ENCODE assay signal across 11 cellular contexts in the genomic region with DNA sequence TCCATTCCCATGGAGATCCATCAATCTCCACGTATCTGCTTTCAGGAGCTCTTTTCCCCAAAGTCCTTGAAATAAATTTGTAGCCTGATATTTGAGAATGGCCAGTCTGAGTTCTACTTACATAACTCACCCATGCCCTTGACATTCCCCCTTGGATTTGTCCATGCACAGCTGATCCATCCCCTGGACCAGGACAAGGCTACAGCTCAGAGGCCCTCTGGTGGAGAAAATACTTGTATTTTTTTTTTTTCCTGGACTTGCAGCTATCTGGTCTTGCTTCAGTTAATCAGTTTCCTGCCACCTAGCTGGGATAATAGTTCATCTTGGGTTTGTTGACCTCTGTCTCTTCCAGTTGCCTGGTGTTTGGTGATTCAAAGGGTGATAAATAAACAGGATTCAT.
A peak's percentile ranks its signal among the peaks of the same experiment; 100 is the strongest.
DNase-seq lines count a peak whose midpoint lies in the region; ATAC-seq, FAIRE-seq and TF ChIP-seq lines count a peak whose summit lies in the region.
"Had no signal": no experiment of that assay in that cellular context is flagged by ENCODE, and none has a peak within 500 bp of the region (broad histone marks: within the 10 kb centered on the region; RNA-seq: fewer than 3 reads in every experiment).

No MANE protein-coding gene starts in this region.

- H3K27ac Mint-ChIP-seq in activated T-helper 17 cell treated with anti-CD3 and anti-CD28 coated beads, Interleukin-2, amount 50 U/mL, for 72 hours, result no peak overlapping the region

- H3K27ac ChIP-seq in SU-DHL-6 (ENCODE audit: low read depth, low read length) (no peak overlapping the region), kidney (ENCODE audit: low read depth in 2 of 2, low read length in 2 of 2) (no peak overlapping the region)

- H3F3A ChIP-seq in SU-DHL-6 (ENCODE audit: insufficient read depth), result no peaks in the 10 kb centered on the region

- H3K4me3 ChIP-seq in BE2C (ENCODE audit: low read depth, low read length) (no peak overlapping the region), SU-DHL-6 (ENCODE audit: insufficient read depth, low read length, poor library complexity, severe bottlenecking) (no peak overlapping the region), kidney (ENCODE audit: low read length in 2 of 2) (no peak overlapping the region)

- H3K27me3 ChIP-seq in BE2C, result no peaks in the 10 kb centered on the region
- no peaks in the 10 kb centered on the region for H3K27me3 ChIP-seq in SU-DHL-6 (ENCODE audit: low read length)

- no peak for FAIRE-seq in kidney (lab: Jason Lieb, UNC)

- peaks cover 4% of the 10 kb centered on the region for H3K9me3 Mint-ChIP-seq in activated T-helper 17 cell treated with anti-CD3 and anti-CD28 coated beads, Interleukin-2, amount 50 U/mL, for 72 hours

- POLR2A ChIA-PET in HEK293T (lab: Yijun Ruan, JAX), result no interaction called here

- H3K9me3 ChIP-seq in BE2C, result no peaks in the 10 kb centered on the region
- no peaks in the 10 kb centered on the region for H3K9me3 ChIP-seq in SU-DHL-6 (ENCODE audit: insufficient read depth, low read length)
- peaks cover 0 to 3% of the 10 kb centered on the region in 2 donors for H3K9me3 ChIP-seq in kidney (ENCODE audit: control insufficient read depth in 1 of 2, low read length in 2 of 2)

- H3K4me3 Mint-ChIP-seq in activated T-helper 17 cell treated with anti-CD3 and anti-CD28 coated beads, Interleukin-2, amount 50 U/mL, for 72 hours, result no peak overlapping the region

- intact Hi-C loops in kidney (cut with DNase I), result no loop called here
- intact Hi-C loops in posterior vena cava (cut with DNase I), result no loop called here

- no peaks in the 10 kb centered on the region for H3K36me3 ChIP-seq in BE2C
- no peaks in the 10 kb centered on the region for H3K36me3 ChIP-seq in SU-DHL-6 (ENCODE audit: low read length)
- no peaks in the 10 kb centered on the region for H3K36me3 ChIP-seq in kidney (ENCODE audit: control insufficient read depth in 1 of 2, insufficient read depth in 2 of 2, low read length in 2 of 2)

- TF ChIP-seq CTCF in BE2C (IDR thresholded peaks at IDR 0.05; ENCODE audit: low read depth, low read length) (peak; percentile 43), SU-DHL-6 (IDR thresholded peaks at IDR 0.05; ENCODE audit: insufficient read depth, low read length, poor library complexity, severe bottlenecking) (peak; percentile 16), kidney (IDR thresholded peaks at IDR 0.05; ENCODE audit: borderline replicate concordance, extremely low read depth, insufficient read depth) (peak; percentile 27)

- no peaks in the 10 kb centered on the region for H3K4me1 ChIP-seq in BE2C
- H3K4me1 ChIP-seq in kidney (ENCODE audit: control insufficient read depth in 1 of 2, insufficient read depth in 1 of 2, low read depth in 1 of 2, low read length in 2 of 2), result no peaks in the 10 kb centered on the region

- H3K9me2 ChIP-seq in SU-DHL-6 (replicated peaks; ENCODE audit: insufficient read depth, low read length), result no peaks in the 10 kb centered on the region

- H3K4me2 ChIP-seq in SU-DHL-6 (ENCODE audit: low read depth, low read length, poor library complexity, severe bottlenecking), result no peak overlapping the region

- H4K20me1 ChIP-seq in SU-DHL-6 (ENCODE audit: low read depth, low read length), result no peaks in the 10 kb centered on the region

- ATAC-seq in activated T-helper 17 cell treated with anti-CD3 and anti-CD28 coated beads, Interleukin-2, amount 50 U/mL, for 72 hours (replicated peaks), result no peak

- CTCF ChIA-PET in HEK293T (lab: Yijun Ruan, JAX), result interaction anchor here (0.8 to 1.0 kb wide), 2 partner anchors 81 to 318 kb away, joined by 3 read pairs; no protein-coding TSS in a partner anchor

- H2AFZ ChIP-seq in SU-DHL-6 (ENCODE audit: low read depth, low read length, severe bottlenecking), result no peak overlapping the region

- peak; percentile 22 for DNase-seq in BE2C
- peak; percentile 12 for DNase-seq in HEK293T (ENCODE audit: extremely low spot score)
- DNase-seq in kidney, result no peak
- no peak for DNase-seq in cerebellar nuclear complex (lab: John Stamatoyannopoulos, UW)
- DNase-seq in HK-2 (ENCODE audit: unreplicated experiment), result no peak
- DNase-seq in posterior vena cava (ENCODE audit: low spot score), result no peak
- DNase-seq: activated CD4-positive, CD25-positive, alpha-beta regulatory T cell; activated naive CD4-positive, alpha-beta T cell treated with Interleukin-2 at 50 U/mL for 16 hours; islet precursor cell had no signal

- H3K9ac ChIP-seq in SU-DHL-6 (ENCODE audit: low read length) (no peak overlapping the region), kidney (ENCODE audit: low read length in 2 of 2) (no peak overlapping the region)

- H3K27me3 Mint-ChIP-seq in activated T-helper 17 cell treated with anti-CD3 and anti-CD28 coated beads, Interleukin-2, amount 50 U/mL, for 72 hours, result no peaks in the 10 kb centered on the region

- no peaks in the 10 kb centered on the region for H3K4me1 Mint-ChIP-seq in activated T-helper 17 cell treated with anti-CD3 and anti-CD28 coated beads, Interleukin-2, amount 50 U/mL, for 72 hours

- no peaks in the 10 kb centered on the region for H3K79me2 ChIP-seq in SU-DHL-6 (ENCODE audit: insufficient read depth, low read length)

- no peaks in the 10 kb centered on the region for H3K36me3 Mint-ChIP-seq in activated T-helper 17 cell treated with anti-CD3 and anti-CD28 coated beads, Interleukin-2, amount 50 U/mL, for 72 hours (ENCODE audit: low read depth)

TF ChIP-seq in HEK293T, 16 proteins besides CTCF, POLR2A, EP300 and RAD21:
- TF ChIP-seq HDGF (IDR thresholded peaks at IDR 0.05; ENCODE audit: borderline replicate concordance), result no peak
- TF ChIP-seq LEF1 (IDR thresholded peaks at IDR 0.05; ENCODE audit: borderline replicate concordance), result no peak
- TF ChIP-seq FOXA1 (IDR thresholded peaks at IDR 0.05), result no peak
- no peak for TF ChIP-seq ZNF384 (IDR thresholded peaks at IDR 0.05)
- no peak for TF ChIP-seq CTBP1 (IDR thresholded peaks at IDR 0.05; ENCODE audit: borderline replicate concordance)
- no peak for TF ChIP-seq SUZ12 (IDR thresholded peaks at IDR 0.05)
- no peak for TF ChIP-seq BHLHE40 (IDR thresholded peaks at IDR 0.05; ENCODE audit: borderline replicate concordance)
- no peak for TF ChIP-seq ELF4 (IDR thresholded peaks at IDR 0.05)
- TF ChIP-seq L3MBTL2 (conservative IDR thresholded peaks at IDR 0.05), result no peak
- TF ChIP-seq FOXK2 (IDR thresholded peaks at IDR 0.05), result no peak
- TF ChIP-seq, protein P1, sequence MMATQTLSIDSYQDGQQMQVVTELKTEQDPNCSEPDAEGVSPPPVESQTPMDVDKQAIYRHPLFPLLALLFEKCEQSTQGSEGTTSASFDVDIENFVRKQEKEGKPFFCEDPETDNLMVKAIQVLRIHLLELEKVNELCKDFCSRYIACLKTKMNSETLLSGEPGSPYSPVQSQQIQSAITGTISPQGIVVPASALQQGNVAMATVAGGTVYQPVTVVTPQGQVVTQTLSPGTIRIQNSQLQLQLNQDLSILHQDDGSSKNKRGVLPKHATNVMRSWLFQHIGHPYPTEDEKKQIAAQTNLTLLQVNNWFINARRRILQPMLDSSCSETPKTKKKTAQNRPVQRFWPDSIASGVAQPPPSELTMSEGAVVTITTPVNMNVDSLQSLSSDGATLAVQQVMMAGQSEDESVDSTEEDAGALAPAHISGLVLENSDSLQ (IDR thresholded peaks at IDR 0.05), result no peak
- no peak for TF ChIP-seq TARDBP (IDR thresholded peaks at IDR 0.05)
- no peak for TF ChIP-seq SP1 (IDR thresholded peaks at IDR 0.05)
- TF ChIP-seq FOXM1 (IDR thresholded peaks at IDR 0.05; ENCODE audit: borderline replicate concordance), result no peak
- no peak for TF ChIP-seq NFRKB (IDR thresholded peaks at IDR 0.05)
- TF ChIP-seq ARNT (IDR thresholded peaks at IDR 0.05), result no peak

Comparison
In these comparisons a context has a peak if more than half of its experiments do, and no peak if none do; other contexts are left out.
1. DNase-seq: peak in BE2C (single experiment) and HEK293T (single experiment); none in kidney (single experiment), cerebellar nuclear complex (0 of 2), HK-2 (single experiment) and posterior vena cava (single experiment).
2. Peak in every context shown above with its lines, with median percentiles within 50 percentile points of each other: CTCF ChIP-seq.